8 cellular contexts compared by ENCODE assay signal in the genomic region with DNA sequence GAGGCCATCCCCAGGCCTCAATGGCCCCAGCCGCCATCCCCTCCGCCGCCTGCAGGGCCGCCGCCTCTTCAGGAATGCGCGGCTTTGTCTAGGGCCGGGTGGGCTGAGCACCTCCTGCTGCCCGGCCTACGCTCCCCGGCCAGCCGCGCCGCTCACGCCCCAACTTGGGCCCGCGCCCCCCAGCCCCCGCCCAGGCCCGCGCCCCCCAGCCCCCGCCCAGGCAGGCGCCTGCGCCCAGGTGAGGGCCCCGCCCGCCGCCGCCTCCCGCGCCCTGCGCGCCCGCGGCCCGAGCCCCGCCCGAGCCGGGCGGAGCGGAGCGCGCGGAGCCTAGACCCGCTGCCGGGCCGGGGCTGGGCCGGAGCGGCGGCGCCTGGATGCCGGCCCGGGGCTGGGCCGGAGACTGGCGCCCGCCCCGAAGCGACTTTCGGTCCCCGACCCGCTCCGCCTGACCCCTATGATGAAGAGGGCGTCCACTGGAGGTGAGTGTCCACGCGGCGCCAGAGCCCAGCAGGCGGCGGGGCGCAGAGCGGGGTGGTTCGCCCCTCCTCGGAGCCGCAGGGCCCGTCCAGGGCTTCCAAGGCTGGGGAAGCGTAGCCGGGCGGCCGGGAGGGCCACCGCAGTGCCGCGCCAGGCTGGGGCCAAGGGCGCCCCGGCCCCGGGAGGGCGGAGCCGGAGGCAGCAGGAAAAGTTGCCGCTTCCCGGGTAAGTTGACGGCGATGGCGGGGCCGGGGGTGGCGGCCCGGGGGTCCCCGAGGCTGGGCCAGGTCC. TPM values are rescaled to one million over a fixed set of nuclear protein-coding genes. Genes with fewer than 3 reads are reported as not detected.
DNase-seq lines count a peak whose midpoint lies in the region; ATAC-seq and TF ChIP-seq lines count a peak whose summit lies in the region.

No MANE protein-coding gene starts in this region.

- no peaks in the 10 kb centered on the region for H3K27me3 ChIP-seq in BE2C
- peaks cover 16% of the 10 kb centered on the region for H3K27me3 ChIP-seq in suprapubic skin

- H3K4me3 ChIP-seq in BE2C (ENCODE audit: low read depth, low read length) (peak overlapping the region; percentile 64), suprapubic skin (peak overlapping the region; percentile 79)

- H3K4me1 ChIP-seq in BE2C: no peaks in the 10 kb centered on the region
- H3K4me1 ChIP-seq in suprapubic skin: peaks cover 13% of the 10 kb centered on the region

- ATAC-seq in HG03097 (IDR thresholded peaks at IDR 0.05; ENCODE audit: low FRiP score, unreplicated experiment): no peak

- TF ChIP-seq CTCF in BE2C (IDR thresholded peaks at IDR 0.05; ENCODE audit: low read depth, low read length) (no peak; the same call in 1 of the 2 replicates), suprapubic skin (IDR thresholded peaks at IDR 0.05) (peak in 1 of 2 donors; percentile 19)

- under 1% methylated on average over 21 of the region's 93 CpGs for WGBS in suprapubic skin

- TF ChIP-seq POLR2A in suprapubic skin (IDR thresholded peaks at IDR 0.05): no peak

- DNase-seq in BE2C (peak; percentile 74), HT-29 (ENCODE audit: low spot score) (peak; percentile 9), astrocyte of the hippocampus (ENCODE audit: low read depth, low spot score) (peak; percentile 57), iPS-NIHi7 (ENCODE audit: extremely low spot score) (peak; percentile 78), suprapubic skin (ENCODE audit: low spot score in 2 of 2) (no peak)
- no peak for DNase-seq in stimulated activated CD4-positive, alpha-beta T cell treated with anti-CD3 and anti-CD28 coated beads, Interleukin-12 subunit alpha, Interleukin-12 subunit beta, amount 100 ng/mL, for 4 hours
- DNase-seq in stimulated activated CD4-positive, alpha-beta T cell treated with anti-CD3 and anti-CD28 coated beads, Interleukin-4, amount 100 ng/mL, for 1 hour: no peak

- H3K9me3 ChIP-seq in BE2C (no peaks in the 10 kb centered on the region), suprapubic skin (no peaks in the 10 kb centered on the region)

- H3K27ac ChIP-seq in suprapubic skin: no peak overlapping the region

- H3K36me3 ChIP-seq in BE2C: no peaks in the 10 kb centered on the region
- H3K36me3 ChIP-seq in suprapubic skin: no peaks in the 10 kb centered on the region

- no peak for TF ChIP-seq EP300 in suprapubic skin (IDR thresholded peaks at IDR 0.05)

RNA-seq across cellular contexts. Expression of gene PRODH, which starts 34.3 kb away (rescaled TPM):
- polyA plus RNA-seq in BE2C (2012; ENCODE audit: insufficient read depth, insufficient read length, low read depth): 1.4 TPM
- total RNA-seq in HT-29 (2014; rRNA removed; shearing (Covaris generic)): 1.4 and 2.0 TPM in 2 replicates
- total RNA-seq in suprapubic skin: 10 to 100 TPM; 32.9 to 84.2 (median 65.0) TPM

Comparison
In these comparisons a context has a peak if more than half of its experiments do, and no peak if none do; other contexts are left out.
1. DNase-seq: peak in BE2C (single experiment), HT-29 (single experiment), astrocyte of the hippocampus (single experiment) and iPS-NIHi7 (single experiment); none in suprapubic skin (0 of 2), stimulated activated CD4-positive, alpha-beta T cell treated with anti-CD3 and anti-CD28 coated beads, Interleukin-12 subunit alpha, Interleukin-12 subunit beta, amount 100 ng/mL, for 4 hours (single experiment) and stimulated activated CD4-positive, alpha-beta T cell treated with anti-CD3 and anti-CD28 coated beads, Interleukin-4, amount 100 ng/mL, for 1 hour (single experiment).
2. RNA of gene PRODH, which starts 34.3 kb away (total RNA-seq): 32.9 to 84.2 TPM in suprapubic skin; 1.4 to 2.0 TPM in HT-29; every median in the first group is over 10 times any median in the second.